8 cellular contexts compared by ENCODE assay signal in genomic region chr16:31452631-31453106, GRCh38. TPM values are rescaled to one million over a fixed set of nuclear protein-coding genes. Genes with fewer than 3 reads are reported as not detected.
DNase-seq lines count a peak whose midpoint lies in the region; ATAC-seq and TF ChIP-seq lines count a peak whose summit lies in the region.

No MANE protein-coding gene starts in this region.

- no peak for ATAC-seq in GM18505 (IDR thresholded peaks at IDR 0.05; ENCODE audit: unreplicated experiment)

- H3K4me1 ChIP-seq in esophagus muscularis mucosa = peaks cover 64 to 70% (median 67%) of the 10 kb centered on the region in 4 donors
- peaks cover 53% of the 10 kb centered on the region for H3K4me1 ChIP-seq in osteoblast (ENCODE audit: insufficient read depth, low read length)

- TF ChIP-seq POLR2A in esophagus muscularis mucosa (IDR thresholded peaks at IDR 0.05; ENCODE audit: low read depth) (no peak), GM18505 (IDR thresholded peaks at IDR 0.05; ENCODE audit: borderline replicate concordance, extremely low read depth, insufficient read depth, insufficient read length) (no peak)

- H3K9me3 Mint-ChIP-seq in immature natural killer cell = no peaks in the 10 kb centered on the region

- no peaks in the 10 kb centered on the region for H3K27me3 ChIP-seq in esophagus muscularis mucosa
- H3K27me3 ChIP-seq in osteoblast (ENCODE audit: insufficient read depth, low read length) = no peaks in the 10 kb centered on the region

- intact Hi-C loops in esophagus muscularis mucosa (cut with DNase I) = loop anchor here (10.0 kb wide), 1 partner anchor 412 kb away; no protein-coding TSS in a partner anchor

- H3K27ac Mint-ChIP-seq in immature natural killer cell = peak overlapping the region in 2 of 6 donors; percentile 15 to 46

- CTCF ChIA-PET in RWPE1 (lab: Yijun Ruan, JAX) = interaction anchor here (0.6 to 1.2 kb wide), 3 partner anchors 69 to 287 kb away, joined by 3 to 5 read pairs (median 4); no protein-coding TSS in a partner anchor

- H3K4me3 ChIP-seq in esophagus muscularis mucosa (no peak overlapping the region), osteoblast (ENCODE audit: insufficient read depth, low read length) (no peak overlapping the region)

- H3K27ac ChIP-seq in C4-2B (peak overlapping the region; percentile 54), RWPE1 (peak overlapping the region; percentile 100), esophagus muscularis mucosa (replicated peaks in 1 of 4) (peak overlapping the region; percentile 58 to 71 (median 66)), osteoblast (ENCODE audit: low read depth, low read length) (peak overlapping the region; percentile 82)

- H3K4me2 ChIP-seq in osteoblast (ENCODE audit: insufficient read depth, low read length) = peak overlapping the region; percentile 71

- peaks cover 43 to 52% of the 10 kb centered on the region in 2 donors for H3K4me1 Mint-ChIP-seq in immature natural killer cell

- no peak overlapping the region for H3K4me3 Mint-ChIP-seq in immature natural killer cell

- POLR2A ChIA-PET in RWPE1 (lab: Yijun Ruan, JAX; ENCODE audit: low non-redundant PET) = interaction anchor here (0.7 kb wide), 1 partner anchor 24 kb away, joined by 3 read pairs; no protein-coding TSS in a partner anchor

- DNase-seq in RWPE1 (ENCODE audit: low spot score) = peak; percentile 68
- no peak for DNase-seq in esophagus muscularis mucosa (ENCODE audit: extremely low spot score)
- DNase-seq in osteoblast (ENCODE audit: insufficient read length, low spot score, missing footprints) = peak; percentile 92
- DNase-seq in immature natural killer cell = no peak
- DNase-seq in NCI-H1694 (lab: John Stamatoyannopoulos, UW) = no peak
- no peak for DNase-seq in HPDE6-E6E7 (ENCODE audit: extremely low spot score)

- no peak for TF ChIP-seq EP300 in esophagus muscularis mucosa (IDR thresholded peaks at IDR 0.05)

- H4K20me1 ChIP-seq in osteoblast (ENCODE audit: insufficient read depth, low read length) = peaks cover 22% of the 10 kb centered on the region

- TF ChIP-seq CTCF in C4-2B (conservative IDR thresholded peaks at IDR 0.05) (no peak), RWPE1 (conservative IDR thresholded peaks at IDR 0.05; ENCODE audit: low read depth) (no peak), esophagus muscularis mucosa (IDR thresholded peaks at IDR 0.05) (no peak), osteoblast (IDR thresholded peaks at IDR 0.05; ENCODE audit: extremely low read depth, low read depth, low read length) (no peak)

- H3K36me3 Mint-ChIP-seq in immature natural killer cell = peaks cover 0 to 3% (median 0%) of the 10 kb centered on the region in 3 donors

- no peaks in the 10 kb centered on the region for H3K9me3 ChIP-seq in esophagus muscularis mucosa
- no peaks in the 10 kb centered on the region for H3K9me3 ChIP-seq in osteoblast (ENCODE audit: low read depth, low read length)

- peak overlapping the region; percentile 47 for H2AFZ ChIP-seq in osteoblast (ENCODE audit: low read length)

- H3K79me2 ChIP-seq in osteoblast (ENCODE audit: insufficient read depth, low read length) = peaks cover 27% of the 10 kb centered on the region

- 57% methylated on average over 3 of the region's 3 CpGs for WGBS in esophagus muscularis mucosa

- peaks cover 0 to 1% (median 0%) of the 10 kb centered on the region in 3 donors for H3K27me3 Mint-ChIP-seq in immature natural killer cell (ENCODE audit: low read depth in 3 of 3)

- H3K36me3 ChIP-seq in esophagus muscularis mucosa (peaks cover 0 to 5% (median 2%) of the 10 kb centered on the region in 4 donors), osteoblast (ENCODE audit: insufficient read depth, low read length) (peaks cover 3% of the 10 kb centered on the region)

RNA-seq across cellular contexts. Expression of gene ARMC5, which starts 6.6 kb away (rescaled TPM):
- 10 to 100 TPM in 2 of 4 donors, 1 to 10 TPM in 2; 5.4 to 13.4 (median 9.9) TPM for total RNA-seq in esophagus muscularis mucosa
- 10.6 and 12.7 TPM in 2 replicates for total RNA-seq in osteoblast
- polyA plus RNA-seq in immature natural killer cell = 10 to 100 TPM; 11.1 to 16.2 (median 14.2) TPM

RNA-seq across cellular contexts. Expression of gene ZNF843, which starts 10.1 kb away (rescaled TPM):
- total RNA-seq in esophagus muscularis mucosa (1 to 10 TPM in 2 of 4 donors, under 1 TPM in 2; 0.50 to 1.9 (median 1.3) TPM), osteoblast (1.1 and 1.2 TPM in 2 replicates)
- polyA plus RNA-seq in immature natural killer cell = under 1 TPM in 2 of 3 donors, not detected in 1; 0.10 to 0.17 TPM

RNA-seq across cellular contexts. Expression of gene TGFB1I1, which starts 19.3 kb away (rescaled TPM):
- total RNA-seq in esophagus muscularis mucosa (100 to 1,000 TPM; 255 to 471 (median 274) TPM), osteoblast (60.1 and 70.4 TPM in 2 replicates)
- under 1 TPM in 2 of 3 donors, not detected in 1; 0.32 to 0.53 TPM for polyA plus RNA-seq in immature natural killer cell

RNA-seq across cellular contexts. Expression of gene COX6A2, which starts 24.5 kb away (rescaled TPM):
- total RNA-seq in esophagus muscularis mucosa (1 to 10 TPM in 1 of 4 donors, not detected in 3; 1.3 TPM), osteoblast (not detected in 2 replicates)
- 1 to 10 TPM in 2 of 3 donors, not detected in 1; 1.5 to 1.8 TPM for polyA plus RNA-seq in immature natural killer cell

RNA-seq across cellular contexts. Expression of gene SLC5A2, which starts 30.3 kb away (rescaled TPM):
- under 1 TPM in 3 of 4 donors, not detected in 1; 0.13 to 0.66 (median 0.34) TPM for total RNA-seq in esophagus muscularis mucosa
- total RNA-seq in osteoblast = not detected in 2 replicates
- 1 to 10 TPM in 1 of 3 donors, under 1 TPM in 1, not detected in 1; 0.72 to 1.9 TPM for polyA plus RNA-seq in immature natural killer cell

Comparison
In these comparisons a context has a peak if more than half of its experiments do, and no peak if none do; other contexts are left out.
1. DNase-seq: peak in RWPE1 (single experiment) and osteoblast (single experiment); none in esophagus muscularis mucosa (single experiment), immature natural killer cell (0 of 3), NCI-H1694 (single experiment) and HPDE6-E6E7 (single experiment).
2. Peak in every context shown above with its lines, with median percentiles within 50 percentile points of each other: H3K27ac ChIP-seq.